ENCODE assay signal across 13 cellular contexts in genomic region chr12:112182499-112182898, GRCh38. TPM values are rescaled to one million over a fixed set of nuclear protein-coding genes. Genes with fewer than 3 reads are reported as not detected.
DNase-seq lines count a peak whose midpoint lies in the region; ATAC-seq and TF ChIP-seq lines count a peak whose summit lies in the region.
"Had no signal": no experiment of that assay in that cellular context is flagged by ENCODE, and none has a peak within 500 bp of the region (broad histone marks: within the 10 kb centered on the region; RNA-seq: fewer than 3 reads in every experiment).

No MANE protein-coding gene starts in this region.

- no peak overlapping the region for H3K27ac Mint-ChIP-seq in stimulated activated naive CD8-positive, alpha-beta T cell treated with anti-CD3 and anti-CD28 coated beads, Interleukin-15, amount 100 ng/mL, for 72 hours
- H3K27ac Mint-ChIP-seq in natural killer cell, result no peak overlapping the region
- H3K27ac Mint-ChIP-seq in effector memory CD8-positive, alpha-beta T cell, result no peak overlapping the region
- H3K27ac Mint-ChIP-seq: activated T-cell treated with anti-CD3 and anti-CD28 coated beads, Interleukin-2, amount 50 U/mL, for 72 hours had no signal

- peaks cover 72% of the 10 kb centered on the region for H3K36me3 ChIP-seq in mesodermal cell (ENCODE audit: control insufficient read depth, insufficient read depth, low read length)

- no peak overlapping the region for H3K4me3 Mint-ChIP-seq in stimulated activated naive CD8-positive, alpha-beta T cell treated with anti-CD3 and anti-CD28 coated beads, Interleukin-15, amount 100 ng/mL, for 72 hours
- no peak overlapping the region for H3K4me3 Mint-ChIP-seq in natural killer cell
- H3K4me3 Mint-ChIP-seq in effector memory CD8-positive, alpha-beta T cell, result no peak overlapping the region

- H3K27ac ChIP-seq in mesodermal cell (ENCODE audit: low read depth, low read length, severe bottlenecking), result peak overlapping the region; percentile 33
- H3K27ac ChIP-seq: RWPE1, skin epidermis had no signal

- H3K4me1 Mint-ChIP-seq in stimulated activated naive CD8-positive, alpha-beta T cell treated with anti-CD3 and anti-CD28 coated beads, Interleukin-15, amount 100 ng/mL, for 72 hours, result peaks cover 26% of the 10 kb centered on the region
- no peaks in the 10 kb centered on the region for H3K4me1 Mint-ChIP-seq in natural killer cell
- no peaks in the 10 kb centered on the region for H3K4me1 Mint-ChIP-seq in effector memory CD8-positive, alpha-beta T cell (ENCODE audit: low read depth in 2 of 2)

- H3K9me3 Mint-ChIP-seq in stimulated activated naive CD8-positive, alpha-beta T cell treated with anti-CD3 and anti-CD28 coated beads, Interleukin-15, amount 100 ng/mL, for 72 hours, result no peaks in the 10 kb centered on the region
- no peaks in the 10 kb centered on the region for H3K9me3 Mint-ChIP-seq in natural killer cell
- H3K9me3 Mint-ChIP-seq in effector memory CD8-positive, alpha-beta T cell, result no peaks in the 10 kb centered on the region
- H3K9me3 Mint-ChIP-seq: activated T-cell treated with anti-CD3 and anti-CD28 coated beads, Interleukin-2, amount 50 U/mL, for 72 hours had no signal

- 80% methylated on average over 3 of the region's 7 CpGs; no CpG with 5 or more reads in 1 of the 2 experiments for WGBS in mesodermal cell (ENCODE audit: insufficient coverage in 2 of 2), 2 experiments

- peak; percentile 37 for DNase-seq in stimulated activated naive CD8-positive, alpha-beta T cell treated with anti-CD3 and anti-CD28 coated beads, Interleukin-15, Interleukin-2, amounts not matched to agents 100 U/mL and 50 U/mL, for 24 hours
- DNase-seq in stimulated activated naive CD8-positive, alpha-beta T cell treated with anti-CD3 and anti-CD28 coated beads, Interleukin-15, amount 100 ng/mL, for 72 hours, result no peak
- DNase-seq in cerebellar cortex (ENCODE audit: low spot score), result peak; percentile 35
- no peak for DNase-seq in HUDEP-2 (lab: John Stamatoyannopoulos, UW; ENCODE audit: unreplicated experiment in 76 of 76)
- DNase-seq in natural killer cell, result no peak
- no peak for DNase-seq in stimulated activated naive CD4-positive, alpha-beta T cell treated with Interleukin-2 at 50 U/mL for 16 hours (lab: John Stamatoyannopoulos, UW)
- DNase-seq in effector memory CD8-positive, alpha-beta T cell, result no peak
- DNase-seq: central memory CD4-positive, alpha-beta T cell; NCI-H2171 had no signal

- H3K27me3 Mint-ChIP-seq in stimulated activated naive CD8-positive, alpha-beta T cell treated with anti-CD3 and anti-CD28 coated beads, Interleukin-15, amount 100 ng/mL, for 72 hours, result no peaks in the 10 kb centered on the region
- no peaks in the 10 kb centered on the region for H3K27me3 Mint-ChIP-seq in natural killer cell (ENCODE audit: low read depth in 2 of 2)
- H3K27me3 Mint-ChIP-seq in effector memory CD8-positive, alpha-beta T cell, result no peaks in the 10 kb centered on the region

- no peak for TF ChIP-seq CTCF in natural killer cell (IDR thresholded peaks at IDR 0.05)

- intact Hi-C loops in natural killer cell (cut with micrococcal nuclease), result no loop called here

- H3K9me3 ChIP-seq in mesodermal cell (ENCODE audit: control insufficient read depth, low read length), result no peaks in the 10 kb centered on the region

- ATAC-seq in stimulated activated naive CD8-positive, alpha-beta T cell treated with anti-CD3 and anti-CD28 coated beads, Interleukin-15, Interleukin-2, amounts not matched to agents 100 U/mL and 50 U/mL, for 24 hours, result peak; percentile 29
- ATAC-seq in stimulated activated naive CD8-positive, alpha-beta T cell treated with anti-CD3 and anti-CD28 coated beads, Interleukin-15, amount 100 ng/mL, for 72 hours, result no peak
- no peak for ATAC-seq in natural killer cell
- ATAC-seq in effector memory CD8-positive, alpha-beta T cell (replicated peaks), result no peak

- no peak overlapping the region for H3K4me3 ChIP-seq in mesodermal cell (ENCODE audit: extremely low read depth, insufficient read depth, low read length, poor library complexity, severe bottlenecking)
- H3K4me3 ChIP-seq: skin epidermis had no signal

- no peaks in the 10 kb centered on the region for H3K4me1 ChIP-seq in mesodermal cell (ENCODE audit: control insufficient read depth, insufficient read depth, low read length, poor library complexity, severe bottlenecking)

- no peaks in the 10 kb centered on the region for H3K36me3 Mint-ChIP-seq in natural killer cell
- H3K36me3 Mint-ChIP-seq in effector memory CD8-positive, alpha-beta T cell (ENCODE audit: insufficient read depth), result peaks cover 41% of the 10 kb centered on the region

RNA-seq across cellular contexts. Expression of gene TRAFD1, which starts 57.1 kb away (rescaled TPM):
- polyA plus RNA-seq in mesodermal cell (2013, experiment 1 of 2), result 31.9 TPM
- polyA plus RNA-seq in mesodermal cell (2013, experiment 2 of 2), result 27.9 TPM
- 10 to 100 TPM; 35.8 to 45.3 (median 45.2) TPM for total RNA-seq in natural killer cell

Comparison
In these comparisons a context has a peak if more than half of its experiments do, and no peak if none do; other contexts are left out.
1. DNase-seq: peak in stimulated activated naive CD8-positive, alpha-beta T cell treated with anti-CD3 and anti-CD28 coated beads, Interleukin-15, Interleukin-2, amounts not matched to agents 100 U/mL and 50 U/mL, for 24 hours (single experiment) and cerebellar cortex (single experiment); none in stimulated activated naive CD8-positive, alpha-beta T cell treated with anti-CD3 and anti-CD28 coated beads, Interleukin-15, amount 100 ng/mL, for 72 hours (0 of 2), HUDEP-2 (0 of 76), natural killer cell (single experiment), stimulated activated naive CD4-positive, alpha-beta T cell treated with Interleukin-2 at 50 U/mL for 16 hours (single experiment) and effector memory CD8-positive, alpha-beta T cell (0 of 3).